Comparison of ENCODE assay signal across 2 cellular contexts in genomic region chr6:3022765-3023662, GRCh38.
TF ChIP-seq lines count a peak whose summit lies in the region.

No MANE protein-coding gene starts in this region.

TF ChIP-seq in liver, 16 proteins besides CTCF, POLR2A, EP300 and RAD21:
- TF ChIP-seq YY1 (IDR thresholded peaks at IDR 0.05) (peak; percentile 2), MAX (IDR thresholded peaks at IDR 0.05) (no peak)

TF ChIP-seq in HepG2, 621 proteins besides CTCF, POLR2A, EP300 and RAD21:
- TF ChIP-seq TAF1 (CRISPR knock-in tag; IDR thresholded peaks at IDR 0.05): no peak
- no peak for TF ChIP-seq TEF (CRISPR knock-in tag; IDR thresholded peaks at IDR 0.05)
- no peak for TF ChIP-seq HMGA1 (CRISPR knock-in tag; conservative IDR thresholded peaks at IDR 0.05)
- no peak for TF ChIP-seq ZNF230 (CRISPR knock-in tag; IDR thresholded peaks at IDR 0.05)
- TF ChIP-seq ATF5 (CRISPR knock-in tag; IDR thresholded peaks at IDR 0.05; ENCODE audit: low read depth): no peak
- no peak for TF ChIP-seq THYN1 (CRISPR knock-in tag; IDR thresholded peaks at IDR 0.05; ENCODE audit: borderline replicate concordance, low read depth)
- no peak for TF ChIP-seq ZNF235 (CRISPR knock-in tag; IDR thresholded peaks at IDR 0.05; ENCODE audit: borderline replicate concordance)
- no peak for TF ChIP-seq CSRNP1 (CRISPR knock-in tag; IDR thresholded peaks at IDR 0.05)
- TF ChIP-seq KDM2A (CRISPR knock-in tag; IDR thresholded peaks at IDR 0.05; ENCODE audit: borderline replicate concordance, low read depth): no peak
